ENCODE assay signal across 32 cellular contexts in genomic region chr4:61319156-61319555, GRCh38.
"Had no signal": no experiment of that assay in that cellular context is flagged by ENCODE, and none has a peak within 500 bp of the region (broad histone marks: within the 10 kb centered on the region; RNA-seq: fewer than 3 reads in every experiment).

No MANE protein-coding gene starts in this region.

- DNase-seq: activated B cell treated with CpG ODN at 0.5 μM for 24 hours; activated CD4-positive, alpha-beta memory T cell treated with anti-CD3 and anti-CD28 coated beads for 36 hours; activated CD4-positive, alpha-beta T cell treated with anti-CD3 and anti-CD28 coated beads for 4 hours; activated CD4-positive, alpha-beta T cell treated with anti-CD3 and anti-CD28 coated beads, Interleukin-2, amount 10 ng/mL, durations not matched to agents 24 days and 14 days; activated CD4-positive, alpha-beta T cell treated with anti-CD3 and anti-CD28 coated beads, Interleukin-2, amount 50 U/mL, for 1 hour; activated CD4-positive, alpha-beta T cell treated with anti-CD3 and anti-CD28 coated beads, Interleukin-2, amount 50 U/mL, for 4 hours; activated CD4-positive, CD25-positive, alpha-beta regulatory T cell treated with anti-CD3 and anti-CD28 coated beads, Interleukin-2, amount 50 U/mL, for 72 hours; activated CD8-positive, alpha-beta memory T cell treated with anti-CD3 and anti-CD28 coated beads, Interleukin-2, amount 50 U/mL, for 4 hours; activated CD8-positive, alpha-beta T cell treated with anti-CD3 and anti-CD28 coated beads for 36 hours; activated effector memory CD4-positive, alpha-beta T cell treated with Interleukin-2 at 50 U/mL for 16 hours; activated gamma-delta T cell; activated naive CD4-positive, alpha-beta T cell treated with anti-CD3 and anti-CD28 coated beads, Interleukin-2, amount 10 ng/mL, durations not matched to agents 7 days and 5 days; activated naive CD4-positive, alpha-beta T cell treated with Interleukin-2 at 50 U/mL for 16 hours; activated naive CD8-positive, alpha-beta T cell treated with anti-CD3 and anti-CD28 coated beads, Interleukin-2, amount 10 ng/mL, durations not matched to agents 7 days and 5 days; activated naive CD8-positive, alpha-beta T cell treated with anti-CD3 and anti-CD28 coated beads, Interleukin-2, amount 50 U/mL, for 24 hours; activated T-cell treated with anti-CD3 and anti-CD28 coated beads, Interleukin-2, amount 50 U/mL, for 24 hours; activated T-cell treated with anti-CD3 and anti-CD28 coated beads, Interleukin-2, amount 50 U/mL, for 48 hours; amniotic stem cell; aorta; body of pancreas; brain microvascular endothelial cell; central memory CD4-positive, alpha-beta T cell; T-helper 1 cell; T-helper 2 cell; T-helper 9 cell had no signal

- H3K4me3 ChIP-seq: body of pancreas, breast epithelium had no signal

- H3K9me3 Mint-ChIP-seq: activated CD4-positive, alpha-beta T cell treated with anti-CD3 and anti-CD28 coated beads, Interleukin-2, amount 10 ng/mL, durations not matched to agents 24 days and 14 days had no signal

- H3K4me3 Mint-ChIP-seq: activated B cell treated with CpG ODN at 0.5 μM for 24 hours; activated CD4-positive, alpha-beta memory T cell treated with anti-CD3 and anti-CD28 coated beads for 36 hours; activated CD4-positive, alpha-beta T cell treated with anti-CD3 and anti-CD28 coated beads, Interleukin-2, amount 10 ng/mL, durations not matched to agents 24 days and 14 days; activated CD8-positive, alpha-beta T cell treated with anti-CD3 and anti-CD28 coated beads for 36 hours; activated naive CD4-positive, alpha-beta T cell treated with anti-CD3 and anti-CD28 coated beads, Interleukin-2, amount 10 ng/mL, durations not matched to agents 7 days and 5 days; activated naive CD4-positive, alpha-beta T cell treated with anti-CD3 and anti-CD28 coated beads, Interleukin-2, amount 50 U/mL, for 24 hours; activated naive CD8-positive, alpha-beta T cell; activated naive CD8-positive, alpha-beta T cell treated with anti-CD3 and anti-CD28 coated beads, Interleukin-2, amount 10 ng/mL, durations not matched to agents 7 days and 5 days; activated naive CD8-positive, alpha-beta T cell treated with anti-CD3 and anti-CD28 coated beads, Interleukin-2, amount 50 U/mL, for 24 hours; activated T-cell treated with anti-CD3 and anti-CD28 coated beads, Interleukin-2, amount 50 U/mL, for 24 hours; T-helper 1 cell treated with Interleukin-12 subunit alpha and Interleukin-12 subunit beta and Interleukin-4 antibody, amounts not matched to agents 30 μg/mL and 1 μg/mL, for 36 hours; T-helper 2 cell treated with Interferon-gamma antibody and Interleukin-4, amounts not matched to agents 5 μg/mL and 100 μg/mL, for 36 hours had no signal

- H3K27me3 ChIP-seq: body of pancreas, brain microvascular endothelial cell, breast epithelium had no signal

- H3K27ac ChIP-seq: body of pancreas, brain microvascular endothelial cell, breast epithelium, VCaP had no signal

- H3K27ac Mint-ChIP-seq: activated B cell treated with CpG ODN at 0.5 μM for 24 hours; activated CD4-positive, alpha-beta memory T cell treated with anti-CD3 and anti-CD28 coated beads for 36 hours; activated CD4-positive, alpha-beta T cell treated with anti-CD3 and anti-CD28 coated beads, Interleukin-2, amount 10 ng/mL, durations not matched to agents 24 days and 14 days; activated CD8-positive, alpha-beta T cell treated with anti-CD3 and anti-CD28 coated beads for 36 hours; activated naive CD4-positive, alpha-beta T cell treated with anti-CD3 and anti-CD28 coated beads, Interleukin-2, amount 10 ng/mL, durations not matched to agents 7 days and 5 days; activated naive CD4-positive, alpha-beta T cell treated with anti-CD3 and anti-CD28 coated beads, Interleukin-2, amount 50 U/mL, for 24 hours; activated naive CD8-positive, alpha-beta T cell; activated naive CD8-positive, alpha-beta T cell treated with anti-CD3 and anti-CD28 coated beads, Interleukin-2, amount 10 ng/mL, durations not matched to agents 7 days and 5 days; activated naive CD8-positive, alpha-beta T cell treated with anti-CD3 and anti-CD28 coated beads, Interleukin-2, amount 50 U/mL, for 24 hours; activated T-cell treated with anti-CD3 and anti-CD28 coated beads, Interleukin-2, amount 50 U/mL, for 24 hours; activated T-helper 2 cell treated with anti-CD3 and anti-CD28 coated beads, Interferon-gamma antibody, Interleukin-2, Interleukin-4, amounts not matched to agents 10 μg/mL and 5 μg/mL and 100 μg/mL, durations not matched to agents 14 hours and 24 hours and 36 hours; T-helper 1 cell treated with Interleukin-12 subunit alpha and Interleukin-12 subunit beta and Interleukin-4 antibody, amounts not matched to agents 30 μg/mL and 1 μg/mL, for 36 hours; T-helper 2 cell treated with Interferon-gamma antibody and Interleukin-4, amounts not matched to agents 5 μg/mL and 100 μg/mL, for 36 hours had no signal

- H3K4me1 ChIP-seq: body of pancreas, breast epithelium had no signal

- ATAC-seq: activated CD8-positive, alpha-beta T cell treated with anti-CD3 and anti-CD28 coated beads for 36 hours; activated naive CD8-positive, alpha-beta T cell treated with anti-CD3 and anti-CD28 coated beads, Interleukin-2, amount 50 U/mL, for 24 hours; body of pancreas had no signal

- H3K36me3 ChIP-seq: brain microvascular endothelial cell, breast epithelium had no signal

- H3K27me3 Mint-ChIP-seq: activated B cell treated with CpG ODN at 0.5 μM for 24 hours; activated CD4-positive, alpha-beta memory T cell treated with anti-CD3 and anti-CD28 coated beads for 36 hours; activated CD4-positive, alpha-beta T cell treated with anti-CD3 and anti-CD28 coated beads, Interleukin-2, amount 10 ng/mL, durations not matched to agents 24 days and 14 days; activated CD8-positive, alpha-beta T cell treated with anti-CD3 and anti-CD28 coated beads for 36 hours; activated naive CD4-positive, alpha-beta T cell treated with anti-CD3 and anti-CD28 coated beads, Interleukin-2, amount 10 ng/mL, durations not matched to agents 7 days and 5 days; activated naive CD4-positive, alpha-beta T cell treated with anti-CD3 and anti-CD28 coated beads, Interleukin-2, amount 50 U/mL, for 24 hours; activated naive CD8-positive, alpha-beta T cell; activated naive CD8-positive, alpha-beta T cell treated with anti-CD3 and anti-CD28 coated beads, Interleukin-2, amount 10 ng/mL, durations not matched to agents 7 days and 5 days; activated naive CD8-positive, alpha-beta T cell treated with anti-CD3 and anti-CD28 coated beads, Interleukin-2, amount 50 U/mL, for 24 hours; activated T-cell treated with anti-CD3 and anti-CD28 coated beads, Interleukin-2, amount 50 U/mL, for 24 hours had no signal

- H3K4me1 Mint-ChIP-seq: activated B cell treated with CpG ODN at 0.5 μM for 24 hours; activated CD4-positive, alpha-beta T cell treated with anti-CD3 and anti-CD28 coated beads, Interleukin-2, amount 10 ng/mL, durations not matched to agents 24 days and 14 days; activated naive CD4-positive, alpha-beta T cell treated with anti-CD3 and anti-CD28 coated beads, Interleukin-2, amount 10 ng/mL, durations not matched to agents 7 days and 5 days; activated naive CD4-positive, alpha-beta T cell treated with anti-CD3 and anti-CD28 coated beads, Interleukin-2, amount 50 U/mL, for 24 hours; activated naive CD8-positive, alpha-beta T cell treated with anti-CD3 and anti-CD28 coated beads, Interleukin-2, amount 10 ng/mL, durations not matched to agents 7 days and 5 days; activated naive CD8-positive, alpha-beta T cell treated with anti-CD3 and anti-CD28 coated beads, Interleukin-2, amount 50 U/mL, for 24 hours had no signal

- H3K36me3 Mint-ChIP-seq: activated CD4-positive, alpha-beta memory T cell treated with anti-CD3 and anti-CD28 coated beads for 36 hours; activated naive CD4-positive, alpha-beta T cell treated with anti-CD3 and anti-CD28 coated beads, Interleukin-2, amount 10 ng/mL, durations not matched to agents 7 days and 5 days; activated naive CD4-positive, alpha-beta T cell treated with anti-CD3 and anti-CD28 coated beads, Interleukin-2, amount 50 U/mL, for 24 hours; activated naive CD8-positive, alpha-beta T cell; activated naive CD8-positive, alpha-beta T cell treated with anti-CD3 and anti-CD28 coated beads, Interleukin-2, amount 10 ng/mL, durations not matched to agents 7 days and 5 days had no signal
